1 cellular context compared by ENCODE assay signal in genomic region chr20:64029293-64030117, GRCh38.
TF ChIP-seq lines count a peak whose summit lies in the region.

No MANE protein-coding gene starts in this region.

TF ChIP-seq in HepG2, 621 proteins besides CTCF, POLR2A, EP300 and RAD21:
- TF ChIP-seq MNT (IDR thresholded peaks at IDR 0.05): peak; percentile 43
- peak; percentile 68 for TF ChIP-seq AGO2 (optimal IDR thresholded peaks at IDR 0.05; ENCODE audit: low read depth, low read length)
- 0 out of 2 replicates have a peak, but pooled peaks have one; percentile 42 for TF ChIP-seq RBFOX2 (IDR thresholded peaks at IDR 0.05; ENCODE audit: low read depth, low read length)
- TF ChIP-seq ZSCAN5A (CRISPR knock-in tag; IDR thresholded peaks at IDR 0.05; ENCODE audit: borderline replicate concordance): no peak
- no peak for TF ChIP-seq NR3C1 (CRISPR knock-in tag; IDR thresholded peaks at IDR 0.05)
- no peak for TF ChIP-seq ZNF446 (CRISPR knock-in tag; IDR thresholded peaks at IDR 0.05)
- peak; percentile 53; the same call in 1 of the 2 replicates for TF ChIP-seq DZIP1 (CRISPR knock-in tag; IDR thresholded peaks at IDR 0.05)
- TF ChIP-seq ZBTB7A (CRISPR knock-in tag; IDR thresholded peaks at IDR 0.05): no peak
